15 cellular contexts compared by ENCODE assay signal in the genomic region with DNA sequence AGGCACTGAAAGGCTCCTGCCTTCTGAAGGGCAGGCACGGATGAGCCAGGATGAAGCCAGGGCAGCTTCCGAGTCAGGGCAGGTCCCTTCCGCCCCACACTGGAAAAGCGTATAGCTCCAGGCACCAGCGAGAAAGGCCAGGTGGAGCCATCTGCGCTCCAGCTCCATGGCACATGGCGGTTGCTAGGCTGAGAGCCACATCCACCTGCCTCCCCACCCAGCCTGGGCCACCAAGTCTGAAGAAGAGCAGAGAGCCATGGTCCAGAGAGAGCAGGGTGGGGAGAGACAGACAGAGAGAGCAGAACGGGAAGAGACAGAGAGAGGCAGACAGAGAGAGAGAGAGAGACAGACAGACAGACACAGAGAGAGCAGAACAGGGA. TPM values are rescaled to one million over a fixed set of nuclear protein-coding genes. Genes with fewer than 3 reads are reported as not detected.
DNase-seq lines count a peak whose midpoint lies in the region; ATAC-seq, FAIRE-seq and TF ChIP-seq lines count a peak whose summit lies in the region.
"Had no signal": no experiment of that assay in that cellular context is flagged by ENCODE, and none has a peak within 500 bp of the region (broad histone marks: within the 10 kb centered on the region; RNA-seq: fewer than 3 reads in every experiment).

No MANE protein-coding gene starts in this region.

- peaks cover 14% of the 10 kb centered on the region for H3K27me3 ChIP-seq in keratinocyte (ENCODE audit: control insufficient read depth, extremely low read depth, insufficient read depth, low read length)
- H3K27me3 ChIP-seq: MG63, pancreas had no signal

- H3K4me2 ChIP-seq in keratinocyte (ENCODE audit: control insufficient read depth, extremely low read depth, insufficient read depth, low read depth, low read length), result peak overlapping the region; percentile 60
- H3K4me2 ChIP-seq: GM23338 had no signal

- no peak for FAIRE-seq in keratinocyte (lab: Jason Lieb, UNC)
- FAIRE-seq: pancreas, urothelium cell line had no signal

- no peaks in the 10 kb centered on the region for H3K36me3 ChIP-seq in keratinocyte (ENCODE audit: control insufficient read depth in 2 of 2, extremely low read depth in 1 of 2, insufficient read depth in 2 of 2, low read length in 2 of 2)
- H3K36me3 ChIP-seq: colonic mucosa, MG63, pancreas, WERI-Rb-1 had no signal

- H3K79me2 ChIP-seq in keratinocyte (ENCODE audit: control insufficient read depth, insufficient read depth, low read length), result no peaks in the 10 kb centered on the region

- H2AFZ ChIP-seq in keratinocyte (ENCODE audit: control insufficient read depth, low read length), result peak overlapping the region; percentile 71
- H2AFZ ChIP-seq: GM23338 had no signal

- peak overlapping the region in 1 of 3 experiments; percentile 4 for H3K4me3 ChIP-seq in keratinocyte (ENCODE audit: control insufficient read depth in 2 of 3, extremely low read depth in 1 of 3, insufficient read depth in 2 of 3, low read depth in 1 of 3, low read length in 3 of 3)
- H3K4me3 ChIP-seq: colonic mucosa, GM23338, MG63, pancreas, SK-N-MC had no signal

- H3K4me1 ChIP-seq in keratinocyte (ENCODE audit: control insufficient read depth, extremely low read depth, insufficient read depth, low read length), result peaks cover 10% of the 10 kb centered on the region

- no peak for TF ChIP-seq CTCF in keratinocyte (optimal IDR thresholded peaks at IDR 0.05 in 1 of 3, IDR thresholded peaks at IDR 0.05 in 1 of 3, conservative IDR thresholded peaks at IDR 0.05 in 1 of 3; ENCODE audit: extremely low read depth in 1 of 3, insufficient read depth in 2 of 3, low read length in 3 of 3)

- intact Hi-C loops in head of caudate nucleus (cut with DNase I), result no loop called here

- H4K20me1 ChIP-seq in keratinocyte (ENCODE audit: control insufficient read depth, extremely low read depth, insufficient read depth, low read length), result no peaks in the 10 kb centered on the region

- H3K9me3 ChIP-seq in keratinocyte (ENCODE audit: control insufficient read depth, low read depth, low read length), result no peaks in the 10 kb centered on the region
- H3K9me3 ChIP-seq: colonic mucosa, MG63, pancreas had no signal

- H3K9ac ChIP-seq in keratinocyte (ENCODE audit: control insufficient read depth, extremely low read depth, insufficient read depth, low read length), result no peak overlapping the region

- DNase-seq in NCI-H2196 (lab: John Stamatoyannopoulos, UW; ENCODE audit: unreplicated experiment), result peak; percentile 27
- no peak for DNase-seq in NCI-H2196 treated with DMSO at 0.1 percent for 48 hours (lab: John Stamatoyannopoulos, UW; ENCODE audit: unreplicated experiment)
- DNase-seq in NCI-H510A treated with DMSO at 0.1 percent for 48 hours (lab: John Stamatoyannopoulos, UW), result peak; percentile 82
- DNase-seq in keratinocyte (ENCODE audit: low read depth, low spot score), result no peak
- DNase-seq in head of caudate nucleus, result no peak
- DNase-seq: amniotic stem cell, colonic mucosa, MG63, midbrain, pancreas, WERI-Rb-1 had no signal

- dilution Hi-C loops in keratinocyte (cut with MboI; ENCODE audit: extremely low pct_ligation_motif_present, low sequenced_read_pairs), result no loop called here

- no peak for ATAC-seq in GM21786 (IDR thresholded peaks at IDR 0.05; ENCODE audit: unreplicated experiment)
- ATAC-seq: GM23338, pancreas had no signal

- H3K27ac ChIP-seq in keratinocyte (ENCODE audit: control insufficient read depth, insufficient read depth, low read length), result no peak overlapping the region
- H3K27ac ChIP-seq: colonic mucosa, pancreas, SK-N-MC, WERI-Rb-1 had no signal

- no peaks in the 10 kb centered on the region for H3K9me1 ChIP-seq in keratinocyte (ENCODE audit: control insufficient read depth, extremely low read depth, insufficient read depth, low read length)

RNA-seq across cellular contexts. Expression of gene FNDC10, which starts 5.3 kb away (rescaled TPM):
- 1.2 to 2.8 TPM (median 2.2 TPM) in 3 replicates for polyA plus RNA-seq in keratinocyte
- polyA plus RNA-seq in keratinocyte (2011; ENCODE audit: low read depth), result 0.62 TPM
- 2.6 and 7.5 TPM in 2 replicates for polyA plus RNA-seq in keratinocyte (2011; cell fraction: cytosol; rRNA removed)
- polyA plus RNA-seq in keratinocyte (2011; cell fraction: nucleus; rRNA removed), result 1.5 and 3.2 TPM in 2 replicates
- 5.9 and 6.6 TPM in 2 replicates for polyA plus RNA-seq in keratinocyte (2012; ENCODE audit: low replicate concordance)
- 1.4 to 5.3 TPM (median 1.9 TPM) in 3 replicates for polyA minus RNA-seq in keratinocyte
- polyA minus RNA-seq in keratinocyte (2011; cell fraction: cytosol; rRNA and poly(A)+ RNA removed), result 12.9 TPM
- polyA minus RNA-seq in keratinocyte (2011; cell fraction: nucleus; rRNA and poly(A)+ RNA removed), result 1.4 and 2.6 TPM in 2 replicates

RNA-seq across cellular contexts. Expression of gene SSU72, which starts 19.9 kb away (rescaled TPM):
- 60.2 to 147 TPM (median 79.7 TPM) in 3 replicates for polyA plus RNA-seq in keratinocyte
- 163 TPM for polyA plus RNA-seq in keratinocyte (2011; ENCODE audit: low read depth)
- 119 and 121 TPM in 2 replicates for polyA plus RNA-seq in keratinocyte (2011; cell fraction: cytosol; rRNA removed)
- polyA plus RNA-seq in keratinocyte (2011; cell fraction: nucleus; rRNA removed), result 59.6 and 59.8 TPM in 2 replicates
- 129 and 156 TPM in 2 replicates for polyA plus RNA-seq in keratinocyte (2012; ENCODE audit: low replicate concordance)
- 58.5 to 75.9 TPM (median 69.3 TPM) in 3 replicates for polyA minus RNA-seq in keratinocyte
- polyA minus RNA-seq in keratinocyte (2011; cell fraction: cytosol; rRNA and poly(A)+ RNA removed), result 145 TPM
- polyA minus RNA-seq in keratinocyte (2011; cell fraction: nucleus; rRNA and poly(A)+ RNA removed), result 29.5 and 37.0 TPM in 2 replicates

RNA-seq across cellular contexts. Expression of gene MIB2, which starts 20.7 kb away (rescaled TPM):
- polyA plus RNA-seq in keratinocyte, result 13.9 to 34.7 TPM (median 16.6 TPM) in 3 replicates
- polyA plus RNA-seq in keratinocyte (2011; ENCODE audit: low read depth), result 12.1 TPM
- polyA plus RNA-seq in keratinocyte (2011; cell fraction: cytosol; rRNA removed), result 6.2 and 26.1 TPM in 2 replicates
- 44.9 and 67.6 TPM in 2 replicates for polyA plus RNA-seq in keratinocyte (2011; cell fraction: nucleus; rRNA removed)
- 24.1 and 47.6 TPM in 2 replicates for polyA plus RNA-seq in keratinocyte (2012; ENCODE audit: low replicate concordance)
- 7.9 to 11.2 TPM (median 9.9 TPM) in 3 replicates for polyA minus RNA-seq in keratinocyte
- 57.9 TPM for polyA minus RNA-seq in keratinocyte (2011; cell fraction: cytosol; rRNA and poly(A)+ RNA removed)
- 26.8 and 38.9 TPM in 2 replicates for polyA minus RNA-seq in keratinocyte (2011; cell fraction: nucleus; rRNA and poly(A)+ RNA removed)

RNA-seq across cellular contexts. Expression of gene MMP23B, which starts 37.4 kb away (rescaled TPM):
- 0.07 to 0.17 TPM in 2 of 3 replicates, not detected in the other for polyA plus RNA-seq in keratinocyte
- not detected for polyA plus RNA-seq in keratinocyte (2011; ENCODE audit: low read depth)
- polyA plus RNA-seq in keratinocyte (2011; cell fraction: cytosol; rRNA removed), result 0.09 TPM in 1 of 2 replicates, not detected in the other
- polyA plus RNA-seq in keratinocyte (2011; cell fraction: nucleus; rRNA removed), result 0.51 and 0.69 TPM in 2 replicates
- polyA plus RNA-seq in keratinocyte (2012; ENCODE audit: low replicate concordance), result 0.22 TPM in 1 of 2 replicates, not detected in the other
- not detected in 3 replicates for polyA minus RNA-seq in keratinocyte
- polyA minus RNA-seq in keratinocyte (2011; cell fraction: cytosol; rRNA and poly(A)+ RNA removed), result not detected
- not detected in 2 replicates for polyA minus RNA-seq in keratinocyte (2011; cell fraction: nucleus; rRNA and poly(A)+ RNA removed)

RNA-seq across cellular contexts. Expression of gene TMEM240, which starts 54.2 kb away (rescaled TPM):
- polyA plus RNA-seq in keratinocyte, result 0.12 to 0.28 TPM (median 0.12 TPM) in 3 replicates
- polyA plus RNA-seq in keratinocyte (2011; ENCODE audit: low read depth), result not detected
- 0.18 and 0.29 TPM in 2 replicates for polyA plus RNA-seq in keratinocyte (2011; cell fraction: cytosol; rRNA removed)
- polyA plus RNA-seq in keratinocyte (2011; cell fraction: nucleus; rRNA removed), result 0.23 and 0.56 TPM in 2 replicates
- polyA plus RNA-seq in keratinocyte (2012; ENCODE audit: low replicate concordance), result 0.80 and 0.93 TPM in 2 replicates
- not detected in 3 replicates for polyA minus RNA-seq in keratinocyte
- not detected for polyA minus RNA-seq in keratinocyte (2011; cell fraction: cytosol; rRNA and poly(A)+ RNA removed)
- 1.1 TPM in 1 of 2 replicates, not detected in the other for polyA minus RNA-seq in keratinocyte (2011; cell fraction: nucleus; rRNA and poly(A)+ RNA removed)

Comparison
In these comparisons a context has a peak if more than half of its experiments do, and no peak if none do; other contexts are left out.
1. DNase-seq: peak in NCI-H2196 (single experiment) and NCI-H510A treated with DMSO at 0.1 percent for 48 hours (single experiment); none in NCI-H2196 treated with DMSO at 0.1 percent for 48 hours (single experiment), keratinocyte (single experiment) and head of caudate nucleus (0 of 42).